In genomic region chr11:64152841-64153691, GRCh38 we compare ENCODE assay signal across 8 cellular contexts. TPM values are rescaled to one million over a fixed set of nuclear protein-coding genes. Genes with fewer than 3 reads are reported as not detected.
DNase-seq lines count a peak whose midpoint lies in the region; ATAC-seq and TF ChIP-seq lines count a peak whose summit lies in the region.

No MANE protein-coding gene starts in this region.

- ATAC-seq in DND-41 (ENCODE audit: insufficient read depth, low read depth) (peak; percentile 97), HG02973 (IDR thresholded peaks at IDR 0.05; ENCODE audit: unreplicated experiment) (no peak)
- ATAC-seq in naive thymus-derived CD8-positive, alpha-beta T cell = peak; percentile 95 to 96

- no peak overlapping the region for H3K27ac ChIP-seq in DND-41 (ENCODE audit: low read length)

- H3K36me3 ChIP-seq in DND-41 (ENCODE audit: insufficient read depth, low read length) = peaks cover 9% of the 10 kb centered on the region; the same call in 1 of the 2 replicates

- H3K4me3 ChIP-seq in DND-41 (ENCODE audit: low read depth in 1 of 2, low read length in 2 of 2) = peak overlapping the region in 1 of 2 experiments; percentile 8; a peak in 1 of 4 replicates
- no peak overlapping the region for H3K4me3 ChIP-seq in epithelial cell of esophagus (ENCODE audit: low read length)

- H3K4me3 Mint-ChIP-seq in HFFc6 = no peak overlapping the region
- no peak overlapping the region for H3K4me3 Mint-ChIP-seq in naive thymus-derived CD8-positive, alpha-beta T cell

- peak overlapping the region; percentile 6; the same call in 1 of the 2 replicates for H3K9ac ChIP-seq in DND-41 (ENCODE audit: low read depth, low read length)

- H3K9me3 Mint-ChIP-seq in HFFc6 = no peaks in the 10 kb centered on the region
- no peaks in the 10 kb centered on the region for H3K9me3 Mint-ChIP-seq in naive thymus-derived CD8-positive, alpha-beta T cell

- H3K27me3 Mint-ChIP-seq in HFFc6 (ENCODE audit: insufficient read depth) = peaks cover 7% of the 10 kb centered on the region; the same call in 1 of the 2 replicates
- peaks cover 0 to 5% (median 0%) of the 10 kb centered on the region in 5 donors for H3K27me3 Mint-ChIP-seq in naive thymus-derived CD8-positive, alpha-beta T cell

- H3K27ac Mint-ChIP-seq in HFFc6 = no peak overlapping the region
- peak overlapping the region in 1 of 10 donors; percentile 38 for H3K27ac Mint-ChIP-seq in naive thymus-derived CD8-positive, alpha-beta T cell

- peaks cover 40% of the 10 kb centered on the region for H4K20me1 ChIP-seq in DND-41 (ENCODE audit: insufficient read depth, low read length)

- peak overlapping the region; percentile 58 for H3K4me2 ChIP-seq in DND-41 (ENCODE audit: insufficient read depth, low read length)

- peaks cover 6% of the 10 kb centered on the region for H3K4me1 Mint-ChIP-seq in HFFc6 (ENCODE audit: low read depth)
- peaks cover 3 to 12% (median 7%) of the 10 kb centered on the region in 4 donors for H3K4me1 Mint-ChIP-seq in naive thymus-derived CD8-positive, alpha-beta T cell

- POLR2A ChIA-PET in naive thymus-derived CD8-positive, alpha-beta T cell (lab: Charles Lee) = interaction anchor here (0.6 to 2.5 kb wide), 4 partner anchors 36 to 385 kb away, joined by 3 to 8 read pairs (median 3); no protein-coding TSS in a partner anchor

- DNase-seq in DND-41 (peak; percentile 75), HFFc6 (peak; percentile 16), NCI-H748 (lab: John Stamatoyannopoulos, UW; ENCODE audit: unreplicated experiment) (peak; percentile 44), epithelial cell of esophagus (ENCODE audit: low read depth) (peak; percentile 38)
- peak; percentile 54 to 74 (median 63) for DNase-seq in activated CD8-positive, alpha-beta memory T cell treated with anti-CD3 and anti-CD28 coated beads for 48 hours (ENCODE audit: low read depth in 2 of 3, low spot score in 2 of 3)
- DNase-seq in naive thymus-derived CD8-positive, alpha-beta T cell = peak; percentile 45 to 75 (median 70)
- peak; percentile 24 to 76 (median 56) for DNase-seq in stimulated activated naive CD4-positive, alpha-beta T cell (lab: John Stamatoyannopoulos, UW)

- no peaks in the 10 kb centered on the region for H3K9me3 ChIP-seq in DND-41 (ENCODE audit: insufficient read depth, low read length, severe bottlenecking)

- no peaks in the 10 kb centered on the region for H3K36me3 Mint-ChIP-seq in HFFc6 (ENCODE audit: low read depth)
- H3K36me3 Mint-ChIP-seq in naive thymus-derived CD8-positive, alpha-beta T cell = peaks cover 0 to 2% (median 0%) of the 10 kb centered on the region in 3 donors

- peak overlapping the region; percentile 38 for H2AFZ ChIP-seq in DND-41 (ENCODE audit: low read depth, low read length)

- peaks cover 8% of the 10 kb centered on the region for H3K4me1 ChIP-seq in DND-41 (ENCODE audit: insufficient read depth, low read length)

- TF ChIP-seq CTCF in DND-41 (IDR thresholded peaks at IDR 0.05; ENCODE audit: borderline replicate concordance, extremely low read depth, low read length, poor library complexity, severe bottlenecking) (peak; percentile 98), HFFc6 (IDR thresholded peaks at IDR 0.05) (peak; percentile 100), epithelial cell of esophagus (IDR thresholded peaks at IDR 0.05; ENCODE audit: insufficient read depth, low read depth, low read length, missing control alignments) (peak; percentile 81)

- no peaks in the 10 kb centered on the region for H3K27me3 ChIP-seq in DND-41 (ENCODE audit: insufficient read depth, low read length, poor library complexity)

- no peaks in the 10 kb centered on the region for H3K79me2 ChIP-seq in DND-41 (ENCODE audit: insufficient read depth, low read length)

RNA-seq across cellular contexts. Expression of gene MACROD1, which starts 12.8 kb away (rescaled TPM):
- total RNA-seq in HFFc6 (2021; fragmentation: NEBNext Ultra II Directional; extraction: Animal tissue kit (Norgen Biotek cat#: 25700)) = 10 to 100 TPM; 11.8 to 17.0 (median 13.1) TPM
- 10 to 100 TPM; 10.8 to 14.4 TPM for total RNA-seq in naive thymus-derived CD8-positive, alpha-beta T cell
- polyA plus RNA-seq in naive thymus-derived CD8-positive, alpha-beta T cell = 10 to 100 TPM in 2 of 3 donors, 1 to 10 TPM in 1; 7.3 to 14.4 (median 10.7) TPM

RNA-seq across cellular contexts. Expression of gene STIP1, which starts 32.9 kb away (rescaled TPM):
- total RNA-seq in HFFc6 (2021; fragmentation: NEBNext Ultra II Directional; extraction: Animal tissue kit (Norgen Biotek cat#: 25700)) = 100 to 1,000 TPM; 203 to 259 (median 210) TPM
- total RNA-seq in naive thymus-derived CD8-positive, alpha-beta T cell = 100 to 1,000 TPM; 110 to 114 TPM
- 100 to 1,000 TPM in 1 of 3 donors, 10 to 100 TPM in 2; 59.4 to 132 (median 66.2) TPM for polyA plus RNA-seq in naive thymus-derived CD8-positive, alpha-beta T cell

RNA-seq across cellular contexts. Expression of gene FERMT3, which starts 53.5 kb away (rescaled TPM):
- 1 to 10 TPM; 1.2 to 2.8 (median 1.7) TPM for total RNA-seq in HFFc6 (2021; fragmentation: NEBNext Ultra II Directional; extraction: Animal tissue kit (Norgen Biotek cat#: 25700))
- 100 to 1,000 TPM; 104 to 108 TPM for total RNA-seq in naive thymus-derived CD8-positive, alpha-beta T cell
- 100 to 1,000 TPM; 125 to 149 (median 129) TPM for polyA plus RNA-seq in naive thymus-derived CD8-positive, alpha-beta T cell

Comparison
In these comparisons a context has a peak if more than half of its experiments do, and no peak if none do; other contexts are left out.
1. DNase-seq: peak in every context shown above with its lines; median percentile 75 in DND-41; 70 in naive thymus-derived CD8-positive, alpha-beta T cell; 63 in activated CD8-positive, alpha-beta memory T cell treated with anti-CD3 and anti-CD28 coated beads for 48 hours; 56 in stimulated activated naive CD4-positive, alpha-beta T cell; 44 in NCI-H748; 38 in epithelial cell of esophagus; 16 in HFFc6.
2. RNA of gene FERMT3, which starts 53.5 kb away (total RNA-seq): 104 to 108 TPM in naive thymus-derived CD8-positive, alpha-beta T cell; 1.2 to 2.8 TPM in HFFc6; every median in the first group is over 10 times any median in the second.
3. Peak in every context shown above with its lines, with median percentiles within 50 percentile points of each other: CTCF ChIP-seq.